In genomic region chr13:36912983-36913382, GRCh38 we compare ENCODE assay signal across 20 cellular contexts. TPM values are rescaled to one million over a fixed set of nuclear protein-coding genes. Genes with fewer than 3 reads are reported as not detected.
"Had no signal": no experiment of that assay in that cellular context is flagged by ENCODE, and none has a peak within 500 bp of the region (broad histone marks: within the 10 kb centered on the region; RNA-seq: fewer than 3 reads in every experiment).

No MANE protein-coding gene starts in this region.

- H3K27ac ChIP-seq: brain microvascular endothelial cell, coronary artery, esophagus squamous epithelium, foreskin keratinocyte, tibial nerve had no signal

- H3K4me1 ChIP-seq: foreskin keratinocyte had no signal

- H3K27me3 ChIP-seq: brain microvascular endothelial cell, tibial nerve had no signal

- H3K36me3 ChIP-seq: brain microvascular endothelial cell, esophagus squamous epithelium, tibial nerve had no signal

- H3K4me3 ChIP-seq: coronary artery, esophagus squamous epithelium, tibial nerve had no signal

- DNase-seq: activated CD4-positive, alpha-beta T cell treated with anti-CD3 and anti-CD28 coated beads for 1 hour; activated CD4-positive, alpha-beta T cell treated with anti-CD3 and anti-CD28 coated beads, Interleukin-2, amount 50 U/mL, for 4 hours; activated naive CD4-positive, alpha-beta T cell treated with Interleukin-2 at 50 U/mL for 16 hours; activated T-cell treated with anti-CD3 and anti-CD28 coated beads for 4 hours; anterior cingulate cortex; brain microvascular endothelial cell; esophagus squamous epithelium; foreskin keratinocyte; glutamatergic neuron; hypothalamus; kidney glomerular epithelial cell; left ventricle myocardium superior; right cardiac atrium; small intestine; stimulated activated CD4-positive, alpha-beta T cell treated with anti-CD3 and anti-CD28 coated beads, Interleukin-4, amount 100 ng/mL, for 24 hours; stimulated activated naive CD4-positive, alpha-beta T cell treated with Interleukin-2 at 50 U/mL for 16 hours; substantia nigra had no signal

- ATAC-seq: foreskin keratinocyte; left ventricle myocardium superior; natural killer cell treated with Interleukin-12 subunit alpha and Interleukin-12 subunit beta and Interleukin-15 and Interleukin-18, amount 100 ng/mL, for 72 hours had no signal

- H3K9me3 ChIP-seq: esophagus squamous epithelium, tibial nerve had no signal

RNA-seq across cellular contexts. Expression of gene SMAD9, which starts 7.1 kb away (rescaled TPM):
- total RNA-seq: natural killer cell treated with Interleukin-12 subunit alpha and Interleukin-12 subunit beta and Interleukin-15 and Interleukin-18, amount 100 ng/mL, for 72 hours had no signal
